In the genomic region with DNA sequence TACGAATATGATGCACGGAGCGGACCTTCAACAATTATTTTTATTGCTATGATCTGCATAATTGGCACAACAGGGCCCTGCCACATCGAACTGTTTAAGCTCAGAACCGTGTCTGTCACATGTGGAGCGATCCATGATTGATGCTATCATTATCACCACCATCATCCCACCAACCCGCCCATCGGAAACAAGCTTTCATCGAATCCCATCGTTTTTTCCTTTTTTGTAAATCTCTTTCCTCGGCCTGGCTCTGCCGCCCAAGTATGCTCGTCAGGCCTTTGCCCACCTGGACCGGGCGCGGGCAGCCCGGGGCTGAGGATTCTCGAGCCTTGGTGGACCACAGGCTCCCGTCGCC, we compare ENCODE assay signal across 8 cellular contexts. TPM values are rescaled to one million over a fixed set of nuclear protein-coding genes. Genes with fewer than 3 reads are reported as not detected.
DNase-seq lines count a peak whose midpoint lies in the region; ATAC-seq and TF ChIP-seq lines count a peak whose summit lies in the region.

No MANE protein-coding gene starts in this region.

- H3K9me3 ChIP-seq in HUES6 (ENCODE audit: control insufficient read depth, insufficient read depth, low read depth, low read length) (no peaks in the 10 kb centered on the region), parathyroid adenoma (ENCODE audit: control insufficient read depth, low read length) (no peaks in the 10 kb centered on the region)

- H3K4me3 ChIP-seq in HUES6 (ENCODE audit: low read depth, low read length) (peak overlapping the region; percentile 62), parathyroid adenoma (ENCODE audit: low read depth, low read length) (peak overlapping the region; percentile 56)

- H3K36me3 Mint-ChIP-seq in dendritic cell treated with granulocyte-macrophage colony-stimulating factor and Interleukin-4, amounts not matched to agents 40 ng/mL and 50 ng/mL, for 4 days (ENCODE audit: low read depth) = peaks cover 42% of the 10 kb centered on the region

- H3K27ac Mint-ChIP-seq in dendritic cell treated with granulocyte-macrophage colony-stimulating factor and Interleukin-4, amounts not matched to agents 40 ng/mL and 50 ng/mL, for 4 days = peak overlapping the region; percentile 90

- peaks cover 12% of the 10 kb centered on the region for H3K79me2 ChIP-seq in parathyroid adenoma

- ATAC-seq in GM18511 (IDR thresholded peaks at IDR 0.05; ENCODE audit: unreplicated experiment) (peak; percentile 3), HG02798 (IDR thresholded peaks at IDR 0.05; ENCODE audit: poor library complexity, unreplicated experiment) (no peak)

- H3K4me1 ChIP-seq in HUES6 (ENCODE audit: control insufficient read depth, insufficient read depth, low read length) (peaks cover 6% of the 10 kb centered on the region; the same call in 1 of the 2 replicates), parathyroid adenoma (peaks cover 12% of the 10 kb centered on the region)

- no peak for DNase-seq in stimulated activated naive CD4-positive, alpha-beta T cell (lab: John Stamatoyannopoulos, UW)
- no peak for DNase-seq in ureter (ENCODE audit: low spot score)
- no peak for DNase-seq in posterior vena cava (ENCODE audit: low spot score)

- intact Hi-C loops in dendritic cell treated with granulocyte-macrophage colony-stimulating factor and Interleukin-4, amounts not matched to agents 40 ng/mL and 50 ng/mL, for 4 days (cut with micrococcal nuclease) = loop anchor here (1.0 to 5.0 kb wide), 3 partner anchors 54 to 81 kb away; partner anchors contain the start of gene IL27RA
- intact Hi-C loops in posterior vena cava (cut with DNase I) = loop anchor here in 1 of 2 donors (1.0 kb wide), 2 partner anchors 23 to 33 kb away; no protein-coding TSS in a partner anchor

- H3K4me2 ChIP-seq in parathyroid adenoma (ENCODE audit: low read length) = peak overlapping the region; percentile 91

- peaks cover 2% of the 10 kb centered on the region for H3K27me3 Mint-ChIP-seq in dendritic cell treated with granulocyte-macrophage colony-stimulating factor and Interleukin-4, amounts not matched to agents 40 ng/mL and 50 ng/mL, for 4 days

- peak overlapping the region; percentile 91 for H2AFZ ChIP-seq in parathyroid adenoma

- H3K36me3 ChIP-seq in HUES6 (ENCODE audit: control insufficient read depth, insufficient read depth, low read length) (peaks cover 27% of the 10 kb centered on the region), parathyroid adenoma (ENCODE audit: control insufficient read depth, insufficient read depth, low read length) (no peaks in the 10 kb centered on the region)

- H3K4me1 Mint-ChIP-seq in dendritic cell treated with granulocyte-macrophage colony-stimulating factor and Interleukin-4, amounts not matched to agents 40 ng/mL and 50 ng/mL, for 4 days (ENCODE audit: low read depth) = peaks cover 22% of the 10 kb centered on the region

- peak overlapping the region; percentile 94 for H3K4me3 Mint-ChIP-seq in dendritic cell treated with granulocyte-macrophage colony-stimulating factor and Interleukin-4, amounts not matched to agents 40 ng/mL and 50 ng/mL, for 4 days

- H3K27me3 ChIP-seq in HUES6 (ENCODE audit: control insufficient read depth, insufficient read depth, low read length) = no peaks in the 10 kb centered on the region
- H3K27me3 ChIP-seq in parathyroid adenoma (ENCODE audit: control insufficient read depth, insufficient read depth, low read length) = no peaks in the 10 kb centered on the region

- no peak overlapping the region for H3K9ac ChIP-seq in HUES6 (ENCODE audit: low read length)
- H3K9ac ChIP-seq in parathyroid adenoma = peak overlapping the region; percentile 11

- no peaks in the 10 kb centered on the region for H3K9me3 Mint-ChIP-seq in dendritic cell treated with granulocyte-macrophage colony-stimulating factor and Interleukin-4, amounts not matched to agents 40 ng/mL and 50 ng/mL, for 4 days

- no peak overlapping the region for H3K27ac ChIP-seq in HUES6 (ENCODE audit: low read depth, low read length)
- peak overlapping the region; percentile 70 for H3K27ac ChIP-seq in parathyroid adenoma

- no peak for TF ChIP-seq CTCF in parathyroid adenoma (IDR thresholded peaks at IDR 0.05)

RNA-seq across cellular contexts. Expression of gene DCAF15, which starts 0.5 kb away (rescaled TPM):
- total RNA-seq in ureter (30.0 TPM), posterior vena cava (10 to 100 TPM; 18.8 to 21.0 TPM)

RNA-seq across cellular contexts. Expression of gene PODNL1, which starts 13.6 kb away (rescaled TPM):
- total RNA-seq in ureter (7.9 TPM), posterior vena cava (1 to 10 TPM; 2.4 to 8.7 TPM)

RNA-seq across cellular contexts. Expression of gene CC2D1A, which starts 45.8 kb away (rescaled TPM):
- 57.2 TPM for total RNA-seq in ureter
- 10 to 100 TPM; 16.8 to 22.6 TPM for total RNA-seq in posterior vena cava

RNA-seq across cellular contexts. Expression of gene BRME1, which starts 45.9 kb away (rescaled TPM):
- total RNA-seq in ureter (3.3 TPM), posterior vena cava (1 to 10 TPM; 1.2 to 2.0 TPM)

RNA-seq across cellular contexts. Expression of gene RFX1, which starts 54.3 kb away (rescaled TPM):
- 16.4 TPM for total RNA-seq in ureter
- 1 to 10 TPM; 7.5 to 7.8 TPM for total RNA-seq in posterior vena cava
